In the genomic region with DNA sequence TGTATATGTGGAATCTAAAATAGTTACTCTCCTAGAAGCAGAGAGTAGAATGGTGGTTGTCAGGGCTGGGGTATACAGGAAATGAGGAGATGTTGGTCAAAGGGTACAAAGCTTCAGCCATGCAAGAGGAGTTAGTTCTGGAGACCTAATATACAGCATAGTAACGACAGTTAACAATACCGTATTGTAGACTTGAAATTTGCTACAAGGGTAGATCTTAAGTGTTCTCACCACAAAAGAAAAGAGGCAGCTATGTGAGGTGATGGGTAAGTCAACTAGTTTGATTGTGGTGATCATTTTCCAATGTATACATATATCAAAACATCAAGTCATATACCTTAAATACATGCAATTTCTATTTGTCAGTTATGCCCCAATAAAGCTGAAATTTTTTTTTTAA, we compare ENCODE assay signal across 1 cellular context.
TF ChIP-seq lines count a peak whose summit lies in the region.

No MANE protein-coding gene starts in this region.

TF ChIP-seq in GM23338, 12 proteins besides CTCF, POLR2A, EP300 and RAD21 (continued from another document):
- TF ChIP-seq, protein P1, sequence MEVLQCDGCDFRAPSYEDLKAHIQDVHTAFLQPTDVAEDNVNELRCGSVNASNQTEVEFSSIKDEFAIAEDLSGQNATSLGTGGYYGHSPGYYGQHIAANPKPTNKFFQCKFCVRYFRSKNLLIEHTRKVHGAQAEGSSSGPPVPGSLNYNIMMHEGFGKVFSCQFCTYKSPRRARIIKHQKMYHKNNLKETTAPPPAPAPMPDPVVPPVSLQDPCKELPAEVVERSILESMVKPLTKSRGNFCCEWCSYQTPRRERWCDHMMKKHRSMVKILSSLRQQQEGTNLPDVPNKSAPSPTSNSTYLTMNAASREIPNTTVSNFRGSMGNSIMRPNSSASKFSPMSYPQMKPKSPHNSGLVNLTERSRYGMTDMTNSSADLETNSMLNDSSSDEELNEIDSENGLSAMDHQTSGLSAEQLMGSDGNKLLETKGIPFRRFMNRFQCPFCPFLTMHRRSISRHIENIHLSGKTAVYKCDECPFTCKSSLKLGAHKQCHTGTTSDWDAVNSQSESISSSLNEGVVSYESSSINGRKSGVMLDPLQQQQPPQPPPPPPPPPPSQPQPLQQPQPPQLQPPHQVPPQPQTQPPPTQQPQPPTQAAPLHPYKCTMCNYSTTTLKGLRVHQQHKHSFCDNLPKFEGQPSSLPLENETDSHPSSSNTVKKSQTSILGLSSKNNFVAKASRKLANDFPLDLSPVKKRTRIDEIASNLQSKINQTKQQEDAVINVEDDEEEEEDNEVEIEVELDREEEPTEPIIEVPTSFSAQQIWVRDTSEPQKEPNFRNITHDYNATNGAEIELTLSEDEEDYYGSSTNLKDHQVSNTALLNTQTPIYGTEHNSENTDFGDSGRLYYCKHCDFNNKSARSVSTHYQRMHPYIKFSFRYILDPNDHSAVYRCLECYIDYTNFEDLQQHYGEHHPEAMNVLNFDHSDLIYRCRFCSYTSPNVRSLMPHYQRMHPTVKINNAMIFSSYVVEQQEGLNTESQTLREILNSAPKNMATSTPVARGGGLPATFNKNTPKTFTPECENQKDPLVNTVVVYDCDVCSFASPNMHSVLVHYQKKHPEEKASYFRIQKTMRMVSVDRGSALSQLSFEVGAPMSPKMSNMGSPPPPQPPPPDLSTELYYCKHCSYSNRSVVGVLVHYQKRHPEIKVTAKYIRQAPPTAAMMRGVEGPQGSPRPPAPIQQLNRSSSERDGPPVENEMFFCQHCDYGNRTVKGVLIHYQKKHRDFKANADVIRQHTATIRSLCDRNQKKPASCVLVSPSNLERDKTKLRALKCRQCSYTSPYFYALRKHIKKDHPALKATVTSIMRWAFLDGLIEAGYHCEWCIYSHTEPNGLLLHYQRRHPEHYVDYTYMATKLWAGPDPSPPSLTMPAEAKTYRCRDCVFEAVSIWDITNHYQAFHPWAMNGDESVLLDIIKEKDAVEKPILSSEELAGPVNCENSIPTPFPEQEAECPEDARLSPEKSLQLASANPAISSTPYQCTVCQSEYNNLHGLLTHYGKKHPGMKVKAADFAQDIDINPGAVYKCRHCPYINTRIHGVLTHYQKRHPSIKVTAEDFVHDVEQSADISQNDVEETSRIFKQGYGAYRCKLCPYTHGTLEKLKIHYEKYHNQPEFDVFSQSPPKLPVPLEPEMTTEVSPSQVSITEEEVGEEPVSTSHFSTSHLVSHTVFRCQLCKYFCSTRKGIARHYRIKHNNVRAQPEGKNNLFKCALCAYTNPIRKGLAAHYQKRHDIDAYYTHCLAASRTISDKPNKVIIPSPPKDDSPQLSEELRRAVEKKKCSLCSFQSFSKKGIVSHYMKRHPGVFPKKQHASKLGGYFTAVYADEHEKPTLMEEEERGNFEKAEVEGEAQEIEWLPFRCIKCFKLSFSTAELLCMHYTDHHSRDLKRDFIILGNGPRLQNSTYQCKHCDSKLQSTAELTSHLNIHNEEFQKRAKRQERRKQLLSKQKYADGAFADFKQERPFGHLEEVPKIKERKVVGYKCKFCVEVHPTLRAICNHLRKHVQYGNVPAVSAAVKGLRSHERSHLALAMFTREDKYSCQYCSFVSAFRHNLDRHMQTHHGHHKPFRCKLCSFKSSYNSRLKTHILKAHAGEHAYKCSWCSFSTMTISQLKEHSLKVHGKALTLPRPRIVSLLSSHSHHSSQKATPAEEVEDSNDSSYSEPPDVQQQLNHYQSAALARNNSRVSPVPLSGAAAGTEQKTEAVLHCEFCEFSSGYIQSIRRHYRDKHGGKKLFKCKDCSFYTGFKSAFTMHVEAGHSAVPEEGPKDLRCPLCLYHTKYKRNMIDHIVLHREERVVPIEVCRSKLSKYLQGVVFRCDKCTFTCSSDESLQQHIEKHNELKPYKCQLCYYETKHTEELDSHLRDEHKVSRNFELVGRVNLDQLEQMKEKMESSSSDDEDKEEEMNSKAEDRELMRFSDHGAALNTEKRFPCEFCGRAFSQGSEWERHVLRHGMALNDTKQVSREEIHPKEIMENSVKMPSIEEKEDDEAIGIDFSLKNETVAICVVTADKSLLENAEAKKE (CRISPR knock-in tag; IDR thresholded peaks at IDR 0.05) = no peak
- TF ChIP-seq STAT1 (IDR thresholded peaks at IDR 0.05; ENCODE audit: unreplicated experiment) = no peak
- TF ChIP-seq, protein P2, sequence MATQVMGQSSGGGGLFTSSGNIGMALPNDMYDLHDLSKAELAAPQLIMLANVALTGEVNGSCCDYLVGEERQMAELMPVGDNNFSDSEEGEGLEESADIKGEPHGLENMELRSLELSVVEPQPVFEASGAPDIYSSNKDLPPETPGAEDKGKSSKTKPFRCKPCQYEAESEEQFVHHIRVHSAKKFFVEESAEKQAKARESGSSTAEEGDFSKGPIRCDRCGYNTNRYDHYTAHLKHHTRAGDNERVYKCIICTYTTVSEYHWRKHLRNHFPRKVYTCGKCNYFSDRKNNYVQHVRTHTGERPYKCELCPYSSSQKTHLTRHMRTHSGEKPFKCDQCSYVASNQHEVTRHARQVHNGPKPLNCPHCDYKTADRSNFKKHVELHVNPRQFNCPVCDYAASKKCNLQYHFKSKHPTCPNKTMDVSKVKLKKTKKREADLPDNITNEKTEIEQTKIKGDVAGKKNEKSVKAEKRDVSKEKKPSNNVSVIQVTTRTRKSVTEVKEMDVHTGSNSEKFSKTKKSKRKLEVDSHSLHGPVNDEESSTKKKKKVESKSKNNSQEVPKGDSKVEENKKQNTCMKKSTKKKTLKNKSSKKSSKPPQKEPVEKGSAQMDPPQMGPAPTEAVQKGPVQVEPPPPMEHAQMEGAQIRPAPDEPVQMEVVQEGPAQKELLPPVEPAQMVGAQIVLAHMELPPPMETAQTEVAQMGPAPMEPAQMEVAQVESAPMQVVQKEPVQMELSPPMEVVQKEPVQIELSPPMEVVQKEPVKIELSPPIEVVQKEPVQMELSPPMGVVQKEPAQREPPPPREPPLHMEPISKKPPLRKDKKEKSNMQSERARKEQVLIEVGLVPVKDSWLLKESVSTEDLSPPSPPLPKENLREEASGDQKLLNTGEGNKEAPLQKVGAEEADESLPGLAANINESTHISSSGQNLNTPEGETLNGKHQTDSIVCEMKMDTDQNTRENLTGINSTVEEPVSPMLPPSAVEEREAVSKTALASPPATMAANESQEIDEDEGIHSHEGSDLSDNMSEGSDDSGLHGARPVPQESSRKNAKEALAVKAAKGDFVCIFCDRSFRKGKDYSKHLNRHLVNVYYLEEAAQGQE (IDR thresholded peaks at IDR 0.05; ENCODE audit: unreplicated experiment) = no peak
- TF ChIP-seq CREB1 (CRISPR knock-in tag; IDR thresholded peaks at IDR 0.05; ENCODE audit: low read depth) = no peak
- TF ChIP-seq ZNF114 (CRISPR knock-in tag; IDR thresholded peaks at IDR 0.05) = no peak
